In genomic region chr1:203776636-203777035, GRCh38 we compare ENCODE assay signal across 1 cellular context.
TF ChIP-seq lines count a peak whose summit lies in the region.

No MANE protein-coding gene starts in this region.

TF ChIP-seq in GM23338, 12 proteins besides CTCF, POLR2A, EP300 and RAD21 (continued from another document):
- TF ChIP-seq, protein P1, sequence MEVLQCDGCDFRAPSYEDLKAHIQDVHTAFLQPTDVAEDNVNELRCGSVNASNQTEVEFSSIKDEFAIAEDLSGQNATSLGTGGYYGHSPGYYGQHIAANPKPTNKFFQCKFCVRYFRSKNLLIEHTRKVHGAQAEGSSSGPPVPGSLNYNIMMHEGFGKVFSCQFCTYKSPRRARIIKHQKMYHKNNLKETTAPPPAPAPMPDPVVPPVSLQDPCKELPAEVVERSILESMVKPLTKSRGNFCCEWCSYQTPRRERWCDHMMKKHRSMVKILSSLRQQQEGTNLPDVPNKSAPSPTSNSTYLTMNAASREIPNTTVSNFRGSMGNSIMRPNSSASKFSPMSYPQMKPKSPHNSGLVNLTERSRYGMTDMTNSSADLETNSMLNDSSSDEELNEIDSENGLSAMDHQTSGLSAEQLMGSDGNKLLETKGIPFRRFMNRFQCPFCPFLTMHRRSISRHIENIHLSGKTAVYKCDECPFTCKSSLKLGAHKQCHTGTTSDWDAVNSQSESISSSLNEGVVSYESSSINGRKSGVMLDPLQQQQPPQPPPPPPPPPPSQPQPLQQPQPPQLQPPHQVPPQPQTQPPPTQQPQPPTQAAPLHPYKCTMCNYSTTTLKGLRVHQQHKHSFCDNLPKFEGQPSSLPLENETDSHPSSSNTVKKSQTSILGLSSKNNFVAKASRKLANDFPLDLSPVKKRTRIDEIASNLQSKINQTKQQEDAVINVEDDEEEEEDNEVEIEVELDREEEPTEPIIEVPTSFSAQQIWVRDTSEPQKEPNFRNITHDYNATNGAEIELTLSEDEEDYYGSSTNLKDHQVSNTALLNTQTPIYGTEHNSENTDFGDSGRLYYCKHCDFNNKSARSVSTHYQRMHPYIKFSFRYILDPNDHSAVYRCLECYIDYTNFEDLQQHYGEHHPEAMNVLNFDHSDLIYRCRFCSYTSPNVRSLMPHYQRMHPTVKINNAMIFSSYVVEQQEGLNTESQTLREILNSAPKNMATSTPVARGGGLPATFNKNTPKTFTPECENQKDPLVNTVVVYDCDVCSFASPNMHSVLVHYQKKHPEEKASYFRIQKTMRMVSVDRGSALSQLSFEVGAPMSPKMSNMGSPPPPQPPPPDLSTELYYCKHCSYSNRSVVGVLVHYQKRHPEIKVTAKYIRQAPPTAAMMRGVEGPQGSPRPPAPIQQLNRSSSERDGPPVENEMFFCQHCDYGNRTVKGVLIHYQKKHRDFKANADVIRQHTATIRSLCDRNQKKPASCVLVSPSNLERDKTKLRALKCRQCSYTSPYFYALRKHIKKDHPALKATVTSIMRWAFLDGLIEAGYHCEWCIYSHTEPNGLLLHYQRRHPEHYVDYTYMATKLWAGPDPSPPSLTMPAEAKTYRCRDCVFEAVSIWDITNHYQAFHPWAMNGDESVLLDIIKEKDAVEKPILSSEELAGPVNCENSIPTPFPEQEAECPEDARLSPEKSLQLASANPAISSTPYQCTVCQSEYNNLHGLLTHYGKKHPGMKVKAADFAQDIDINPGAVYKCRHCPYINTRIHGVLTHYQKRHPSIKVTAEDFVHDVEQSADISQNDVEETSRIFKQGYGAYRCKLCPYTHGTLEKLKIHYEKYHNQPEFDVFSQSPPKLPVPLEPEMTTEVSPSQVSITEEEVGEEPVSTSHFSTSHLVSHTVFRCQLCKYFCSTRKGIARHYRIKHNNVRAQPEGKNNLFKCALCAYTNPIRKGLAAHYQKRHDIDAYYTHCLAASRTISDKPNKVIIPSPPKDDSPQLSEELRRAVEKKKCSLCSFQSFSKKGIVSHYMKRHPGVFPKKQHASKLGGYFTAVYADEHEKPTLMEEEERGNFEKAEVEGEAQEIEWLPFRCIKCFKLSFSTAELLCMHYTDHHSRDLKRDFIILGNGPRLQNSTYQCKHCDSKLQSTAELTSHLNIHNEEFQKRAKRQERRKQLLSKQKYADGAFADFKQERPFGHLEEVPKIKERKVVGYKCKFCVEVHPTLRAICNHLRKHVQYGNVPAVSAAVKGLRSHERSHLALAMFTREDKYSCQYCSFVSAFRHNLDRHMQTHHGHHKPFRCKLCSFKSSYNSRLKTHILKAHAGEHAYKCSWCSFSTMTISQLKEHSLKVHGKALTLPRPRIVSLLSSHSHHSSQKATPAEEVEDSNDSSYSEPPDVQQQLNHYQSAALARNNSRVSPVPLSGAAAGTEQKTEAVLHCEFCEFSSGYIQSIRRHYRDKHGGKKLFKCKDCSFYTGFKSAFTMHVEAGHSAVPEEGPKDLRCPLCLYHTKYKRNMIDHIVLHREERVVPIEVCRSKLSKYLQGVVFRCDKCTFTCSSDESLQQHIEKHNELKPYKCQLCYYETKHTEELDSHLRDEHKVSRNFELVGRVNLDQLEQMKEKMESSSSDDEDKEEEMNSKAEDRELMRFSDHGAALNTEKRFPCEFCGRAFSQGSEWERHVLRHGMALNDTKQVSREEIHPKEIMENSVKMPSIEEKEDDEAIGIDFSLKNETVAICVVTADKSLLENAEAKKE (CRISPR knock-in tag; IDR thresholded peaks at IDR 0.05) = no peak
- TF ChIP-seq EZH2 (IDR thresholded peaks at IDR 0.05; ENCODE audit: low read depth, unreplicated experiment) (no peak), ZNF331 (CRISPR knock-in tag; IDR thresholded peaks at IDR 0.05; ENCODE audit: low read depth) (no peak), CREB1 (CRISPR knock-in tag; IDR thresholded peaks at IDR 0.05; ENCODE audit: low read depth) (no peak), NANOG (IDR thresholded peaks at IDR 0.05; ENCODE audit: borderline replicate concordance) (no peak), ZNF114 (CRISPR knock-in tag; IDR thresholded peaks at IDR 0.05) (no peak), STAT1 (IDR thresholded peaks at IDR 0.05; ENCODE audit: unreplicated experiment) (no peak)
- TF ChIP-seq, protein P2, sequence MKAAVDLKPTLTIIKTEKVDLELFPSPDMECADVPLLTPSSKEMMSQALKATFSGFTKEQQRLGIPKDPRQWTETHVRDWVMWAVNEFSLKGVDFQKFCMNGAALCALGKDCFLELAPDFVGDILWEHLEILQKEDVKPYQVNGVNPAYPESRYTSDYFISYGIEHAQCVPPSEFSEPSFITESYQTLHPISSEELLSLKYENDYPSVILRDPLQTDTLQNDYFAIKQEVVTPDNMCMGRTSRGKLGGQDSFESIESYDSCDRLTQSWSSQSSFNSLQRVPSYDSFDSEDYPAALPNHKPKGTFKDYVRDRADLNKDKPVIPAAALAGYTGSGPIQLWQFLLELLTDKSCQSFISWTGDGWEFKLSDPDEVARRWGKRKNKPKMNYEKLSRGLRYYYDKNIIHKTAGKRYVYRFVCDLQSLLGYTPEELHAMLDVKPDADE (IDR thresholded peaks at IDR 0.05) = no peak
TF ChIP-seq in GM23338: peak in this region for 0.
